14 cellular contexts compared by ENCODE assay signal in the genomic region with DNA sequence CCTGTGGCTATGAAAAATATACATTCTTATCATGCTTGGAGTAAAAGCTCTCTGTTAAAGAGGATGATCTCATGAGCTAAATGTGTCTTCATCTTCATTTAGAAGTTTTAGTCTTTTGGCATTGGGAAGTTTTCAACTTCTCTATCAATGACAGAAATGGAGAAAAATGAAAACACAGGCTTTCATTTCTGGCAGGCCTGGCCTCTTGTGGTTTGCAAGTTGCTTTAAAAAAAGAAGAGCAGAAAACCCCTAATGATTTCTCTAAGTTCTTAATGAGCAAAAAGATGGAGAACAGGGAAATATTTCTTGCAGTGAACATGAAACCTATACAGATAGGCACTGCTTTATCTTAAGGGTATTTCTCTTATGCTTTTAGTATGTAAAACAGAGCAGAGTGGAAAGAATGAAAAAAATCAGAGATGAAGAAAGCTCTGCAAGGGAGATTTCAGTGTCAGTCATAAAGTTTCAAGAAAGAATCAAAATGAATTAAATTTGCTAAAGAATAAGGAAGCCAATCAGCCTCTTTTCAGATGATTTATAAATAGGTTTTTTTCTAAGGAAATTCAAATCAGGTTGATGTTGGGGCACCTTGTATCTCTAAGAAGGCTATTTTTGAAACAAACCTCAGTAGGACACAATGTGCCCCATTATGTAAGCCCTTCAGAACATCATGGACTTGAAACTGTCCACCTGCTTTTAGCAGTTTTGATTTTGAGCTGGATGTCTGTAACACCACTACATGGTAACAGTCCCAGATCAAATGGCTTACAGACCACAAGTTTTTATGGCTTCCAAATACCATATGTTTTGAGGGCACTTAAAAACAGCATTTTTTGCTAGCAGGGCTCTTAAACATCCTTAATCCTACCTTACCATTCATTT.
A peak's percentile ranks its signal among the peaks of the same experiment; 100 is the strongest.
DNase-seq lines count a peak whose midpoint lies in the region; ATAC-seq, FAIRE-seq and TF ChIP-seq lines count a peak whose summit lies in the region.
"Had no signal": no experiment of that assay in that cellular context is flagged by ENCODE, and none has a peak within 500 bp of the region (broad histone marks: within the 10 kb centered on the region; RNA-seq: fewer than 3 reads in every experiment).

No MANE protein-coding gene starts in this region.

- H3K27me3 ChIP-seq in BE2C, result no peaks in the 10 kb centered on the region
- H3K27me3 ChIP-seq in small intestine (ENCODE audit: control insufficient read depth in 2 of 2, insufficient read depth in 2 of 2, low read length in 2 of 2), result no peaks in the 10 kb centered on the region
- H3K27me3 ChIP-seq: SJSA1 had no signal

- DNase-seq in AG08395 (ENCODE audit: low spot score), result peak; percentile 41
- no peak for DNase-seq in BE2C
- no peak for DNase-seq in activated CD4-positive, CD25-positive, alpha-beta regulatory T cell (lab: John Stamatoyannopoulos, UW)
- DNase-seq in mucosa of gallbladder (ENCODE audit: low spot score), result no peak
- DNase-seq in small intestine, result no peak
- DNase-seq: activated naive CD8-positive, alpha-beta T cell treated with anti-CD3 and anti-CD28 coated beads, Interleukin-2, amount 50 U/mL, for 24 hours; HCEC 1CT; stimulated activated CD4-positive, alpha-beta T cell treated with anti-CD3 and anti-CD28 coated beads, Interleukin-15, amount 100 ng/mL, for 24 hours had no signal

- no peak for FAIRE-seq in small intestine (lab: Jason Lieb, UNC)

- H3K4me3 ChIP-seq in BE2C (ENCODE audit: low read depth, low read length), result no peak overlapping the region
- H3K4me3 ChIP-seq in small intestine (ENCODE audit: low read depth in 1 of 2, low read length in 2 of 2), result no peak overlapping the region
- H3K4me3 ChIP-seq: SJSA1 had no signal

- ATAC-seq in GM18909 (IDR thresholded peaks at IDR 0.05; ENCODE audit: poor library complexity, unreplicated experiment) (peak; percentile 41), HG02678 (IDR thresholded peaks at IDR 0.05; ENCODE audit: unreplicated experiment) (peak; percentile 58), SK-N-SH treated with all-trans-retinoic acid at 6 μM for 48 hours (no peak)
- ATAC-seq: activated naive CD8-positive, alpha-beta T cell treated with anti-CD3 and anti-CD28 coated beads, Interleukin-2, amount 50 U/mL, for 24 hours; natural killer cell treated with Interleukin-12 subunit alpha and Interleukin-12 subunit beta and Interleukin-15 and Interleukin-18, amount 100 ng/mL, for 72 hours; stimulated activated memory B cell treated with anti-CD40 and anti-IgM and Interleukin-4, amounts not matched to agents 10 μg/mL and 1 μg/mL and 100 μg/mL, for 72 hours had no signal

- no peak for TF ChIP-seq CTCF in BE2C (IDR thresholded peaks at IDR 0.05; ENCODE audit: low read depth, low read length)

- H3K4me1 ChIP-seq in BE2C (no peaks in the 10 kb centered on the region), small intestine (ENCODE audit: control insufficient read depth in 2 of 2, insufficient read depth in 1 of 2, low read depth in 1 of 2, low read length in 1 of 2) (no peaks in the 10 kb centered on the region)
- H3K4me1 ChIP-seq: SJSA1 had no signal

- H3K27ac ChIP-seq in small intestine (ENCODE audit: low read depth in 1 of 2, low read length in 1 of 2), result no peak overlapping the region
- H3K27ac ChIP-seq: SJSA1 had no signal

- H3K9me3 ChIP-seq in BE2C (no peaks in the 10 kb centered on the region), small intestine (ENCODE audit: control insufficient read depth, low read depth) (no peaks in the 10 kb centered on the region)
- H3K9me3 ChIP-seq: SJSA1 had no signal

- H3K36me3 ChIP-seq in BE2C (no peaks in the 10 kb centered on the region), small intestine (ENCODE audit: control insufficient read depth in 2 of 2, insufficient read depth in 2 of 2, low read length in 2 of 2) (no peaks in the 10 kb centered on the region)
- H3K36me3 ChIP-seq: SJSA1 had no signal

TF ChIP-seq in SK-N-SH treated with all-trans-retinoic acid at 6 μM for 48 hours, 23 proteins besides CTCF, POLR2A, EP300 and RAD21:
- no peak for TF ChIP-seq ZNF565 (CRISPR knock-in tag; conservative IDR thresholded peaks at IDR 0.05; ENCODE audit: low read depth)
- peak; percentile 66 for TF ChIP-seq ISL1 (CRISPR knock-in tag; IDR thresholded peaks at IDR 0.05)
